In genomic region chr5:178221203-178221771, GRCh38 we compare ENCODE assay signal across 1 cellular context.
TF ChIP-seq lines count a peak whose summit lies in the region.

No MANE protein-coding gene starts in this region.

TF ChIP-seq in SK-N-SH treated with all-trans-retinoic acid at 6 μM for 48 hours, 23 proteins besides CTCF, POLR2A, EP300 and RAD21 (continued from another document):
- no peak for TF ChIP-seq ZNF8 (CRISPR knock-in tag; IDR thresholded peaks at IDR 0.05)
- no peak for TF ChIP-seq CSRNP3 (CRISPR knock-in tag; IDR thresholded peaks at IDR 0.05)
- no peak for TF ChIP-seq ZNF565 (CRISPR knock-in tag; conservative IDR thresholded peaks at IDR 0.05; ENCODE audit: low read depth)
- no peak for TF ChIP-seq CREB5 (CRISPR knock-in tag; IDR thresholded peaks at IDR 0.05; ENCODE audit: low read depth)
- no peak for TF ChIP-seq ZFP3 (CRISPR knock-in tag; IDR thresholded peaks at IDR 0.05)
- no peak for TF ChIP-seq ZFP30 (CRISPR knock-in tag; IDR thresholded peaks at IDR 0.05)
- no peak for TF ChIP-seq RARB (CRISPR knock-in tag; IDR thresholded peaks at IDR 0.05)
- TF ChIP-seq TOX (CRISPR knock-in tag; IDR thresholded peaks at IDR 0.05; ENCODE audit: borderline replicate concordance), result no peak
- TF ChIP-seq CSDC2 (CRISPR knock-in tag; IDR thresholded peaks at IDR 0.05), result no peak
TF ChIP-seq in SK-N-SH treated with all-trans-retinoic acid at 6 μM for 48 hours: peak in this region for 0.
